In the genomic region with DNA sequence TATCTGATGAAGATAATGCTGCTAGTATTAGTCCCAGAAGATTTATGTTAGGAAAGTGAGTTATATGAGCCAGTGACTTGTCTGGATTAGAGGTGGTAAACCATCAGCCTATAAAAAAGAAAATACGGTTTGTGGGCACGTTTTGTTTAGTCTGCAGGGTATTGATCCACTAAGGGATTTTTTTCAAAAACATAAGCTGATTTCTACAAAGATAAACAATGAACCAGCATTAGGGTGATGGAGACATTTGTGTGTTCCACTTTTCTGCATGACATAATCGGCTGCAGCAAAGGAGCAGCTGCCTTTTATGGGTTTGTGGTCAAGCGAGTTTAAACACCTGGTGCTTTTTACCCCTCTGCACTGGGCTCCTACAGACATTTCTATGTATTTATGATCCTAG, we compare ENCODE assay signal across 15 cellular contexts.
DNase-seq lines count a peak whose midpoint lies in the region; ATAC-seq and TF ChIP-seq lines count a peak whose summit lies in the region.
"Had no signal": no experiment of that assay in that cellular context is flagged by ENCODE, and none has a peak within 500 bp of the region (broad histone marks: within the 10 kb centered on the region; RNA-seq: fewer than 3 reads in every experiment).

No MANE protein-coding gene starts in this region.

- no peaks in the 10 kb centered on the region for H3K4me1 Mint-ChIP-seq in stimulated activated naive B cell treated with anti-CD40 and anti-IgM and Interleukin-4, amounts not matched to agents 10 μg/mL and 1 μg/mL and 100 μg/mL, for 72 hours
- H3K4me1 Mint-ChIP-seq: WTC11 had no signal

- TF ChIP-seq CTCF in fibroblast of villous mesenchyme (IDR thresholded peaks at IDR 0.05; ENCODE audit: insufficient read depth, low read depth, low read length), result no peak

- no peak overlapping the region for H3K4me3 ChIP-seq in fibroblast of villous mesenchyme (ENCODE audit: low read depth, low read length)
- H3K4me3 ChIP-seq: suprapubic skin had no signal

- H3K9me3 Mint-ChIP-seq in stimulated activated naive B cell treated with anti-CD40 and anti-IgM and Interleukin-4, amounts not matched to agents 10 μg/mL and 1 μg/mL and 100 μg/mL, for 72 hours, result no peaks in the 10 kb centered on the region
- H3K9me3 Mint-ChIP-seq: WTC11 had no signal

- no peak overlapping the region for H3K27ac Mint-ChIP-seq in stimulated activated naive B cell treated with anti-CD40 and anti-IgM and Interleukin-4, amounts not matched to agents 10 μg/mL and 1 μg/mL and 100 μg/mL, for 72 hours
- H3K27ac Mint-ChIP-seq: activated naive CD8-positive, alpha-beta T cell; WTC11 had no signal

- no peak overlapping the region for H3K4me3 Mint-ChIP-seq in stimulated activated naive B cell treated with anti-CD40 and anti-IgM and Interleukin-4, amounts not matched to agents 10 μg/mL and 1 μg/mL and 100 μg/mL, for 72 hours
- H3K4me3 Mint-ChIP-seq: activated naive CD8-positive, alpha-beta T cell; WTC11 had no signal

- H3K27me3 Mint-ChIP-seq in stimulated activated naive B cell treated with anti-CD40 and anti-IgM and Interleukin-4, amounts not matched to agents 10 μg/mL and 1 μg/mL and 100 μg/mL, for 72 hours, result no peaks in the 10 kb centered on the region
- H3K27me3 Mint-ChIP-seq: activated naive CD8-positive, alpha-beta T cell had no signal

- DNase-seq in DMS153 treated with DMSO at 0.1 percent for 48 hours (lab: John Stamatoyannopoulos, UW; ENCODE audit: unreplicated experiment) (peak; percentile 95), NCI-H128 (lab: John Stamatoyannopoulos, UW; ENCODE audit: unreplicated experiment) (peak; percentile 71), NCI-H526 (lab: John Stamatoyannopoulos, UW) (peak; percentile 50 to 64), fibroblast of villous mesenchyme (ENCODE audit: low read depth) (peak; percentile 37), nucleus accumbens (lab: John Stamatoyannopoulos, UW) (no peak)
- no peak for DNase-seq in stimulated activated naive B cell treated with anti-CD40 and anti-IgM and Interleukin-4, amounts not matched to agents 10 μg/mL and 1 μg/mL and 100 μg/mL, for 72 hours
- DNase-seq: foreskin keratinocyte; OCI-M1; posterior cingulate gyrus; stimulated activated CD4-positive, alpha-beta T cell treated with anti-CD3 and anti-CD28 coated beads, Interleukin-15, amount 100 ng/mL, for 24 hours had no signal

- no peak for ATAC-seq in GM21381 (IDR thresholded peaks at IDR 0.05; ENCODE audit: unreplicated experiment)
- no peak for ATAC-seq in stimulated activated naive B cell treated with anti-CD40 and anti-IgM and Interleukin-4, amounts not matched to agents 10 μg/mL and 1 μg/mL and 100 μg/mL, for 72 hours (replicated peaks)
- ATAC-seq in GM19452 (IDR thresholded peaks at IDR 0.05; ENCODE audit: unreplicated experiment), result no peak
- ATAC-seq: foreskin keratinocyte, WTC11 had no signal

- H3K36me3 Mint-ChIP-seq in stimulated activated naive B cell treated with anti-CD40 and anti-IgM and Interleukin-4, amounts not matched to agents 10 μg/mL and 1 μg/mL and 100 μg/mL, for 72 hours, result no peaks in the 10 kb centered on the region
- H3K36me3 Mint-ChIP-seq: activated naive CD8-positive, alpha-beta T cell; WTC11 had no signal

Comparison
In these comparisons a context has a peak if more than half of its experiments do, and no peak if none do; other contexts are left out.
1. DNase-seq: peak in DMS153 treated with DMSO at 0.1 percent for 48 hours (single experiment), NCI-H128 (single experiment), NCI-H526 (2 of 2) and fibroblast of villous mesenchyme (single experiment); none in stimulated activated naive B cell treated with anti-CD40 and anti-IgM and Interleukin-4, amounts not matched to agents 10 μg/mL and 1 μg/mL and 100 μg/mL, for 72 hours (single experiment) and nucleus accumbens (0 of 56).